In genomic region chr1:162855461-162856150, GRCh38 we compare ENCODE assay signal across 20 cellular contexts. TPM values are rescaled to one million over a fixed set of nuclear protein-coding genes. Genes with fewer than 3 reads are reported as not detected.
DNase-seq lines count a peak whose midpoint lies in the region; ATAC-seq, FAIRE-seq and TF ChIP-seq lines count a peak whose summit lies in the region.
"Had no signal": no experiment of that assay in that cellular context is flagged by ENCODE, and none has a peak within 500 bp of the region (broad histone marks: within the 10 kb centered on the region; RNA-seq: fewer than 3 reads in every experiment).

No MANE protein-coding gene starts in this region.

- dilution Hi-C loops in endothelial cell of umbilical vein (cut with MboI; ENCODE audit: extremely low pct_ligation_motif_present, low sequenced_read_pairs), result loop anchor here (25.0 kb wide), 1 partner anchor 207 kb away; the partner anchor contains the start of gene RGS4

- no peaks in the 10 kb centered on the region for H3K27me3 Mint-ChIP-seq in glutamatergic neuron (ENCODE audit: unreplicated experiment)

- H3K4me2 ChIP-seq in GM23248 (ENCODE audit: unreplicated experiment), result peak overlapping the region; percentile 79
- H3K4me2 ChIP-seq in endothelial cell of umbilical vein (ENCODE audit: insufficient read depth, low read length), result peak overlapping the region; percentile 80

- no peak overlapping the region for H3K4me3 Mint-ChIP-seq in glutamatergic neuron (ENCODE audit: unreplicated experiment)
- H3K4me3 Mint-ChIP-seq: CD4-positive, CD25-positive, alpha-beta regulatory T cell had no signal

- no peak overlapping the region for H3K27ac Mint-ChIP-seq in glutamatergic neuron (ENCODE audit: unreplicated experiment)
- H3K27ac Mint-ChIP-seq: CD4-positive, CD25-positive, alpha-beta regulatory T cell had no signal

- H3K4me3 ChIP-seq in GM23248, result peak overlapping the region; percentile 25; the same call in 1 of the 2 replicates
- H3K4me3 ChIP-seq in endothelial cell of umbilical vein (replicated peaks in 1 of 3; ENCODE audit: insufficient read depth in 1 of 3, low read depth in 1 of 3, low read length in 3 of 3), result peak overlapping the region in 1 of 3 experiments; percentile 33
- H3K4me3 ChIP-seq: colonic mucosa, gastrocnemius medialis, HAP-1 had no signal

- BruUV-seq in endothelial cell of umbilical vein (replicated peaks; lab: Mats Ljungman, UMichigan), result no TSS peak

- TF ChIP-seq CTCF in endothelial cell of umbilical vein (IDR thresholded peaks at IDR 0.05; ENCODE audit: extremely low read depth in 1 of 2, insufficient read depth in 1 of 2, low read depth in 1 of 2, low read length in 2 of 2), result no peak
- no peak for TF ChIP-seq CTCF in glutamatergic neuron (IDR thresholded peaks at IDR 0.05; ENCODE audit: partially characterized antibody, unreplicated experiment)

- H4K20me1 ChIP-seq in GM23248 (ENCODE audit: insufficient read depth) (no peaks in the 10 kb centered on the region), endothelial cell of umbilical vein (replicated peaks; ENCODE audit: control insufficient read depth, extremely low read depth, insufficient read depth, low read length) (no peaks in the 10 kb centered on the region)

- H3K79me2 ChIP-seq in GM23248 (ENCODE audit: insufficient read depth) (no peaks in the 10 kb centered on the region), endothelial cell of umbilical vein (ENCODE audit: control insufficient read depth, insufficient read depth, low read length) (no peaks in the 10 kb centered on the region)

- FAIRE-seq in endothelial cell of umbilical vein (lab: Jason Lieb, UNC), result no peak
- FAIRE-seq: islet of Langerhans, TTC549 had no signal

- H3K9me3 Mint-ChIP-seq in glutamatergic neuron (ENCODE audit: unreplicated experiment), result no peaks in the 10 kb centered on the region
- H3K9me3 Mint-ChIP-seq: CD4-positive, CD25-positive, alpha-beta regulatory T cell had no signal

- H3K36me3 ChIP-seq in GM23248 (ENCODE audit: low read depth) (no peaks in the 10 kb centered on the region), endothelial cell of umbilical vein (ENCODE audit: control insufficient read depth in 2 of 2, extremely low read depth in 1 of 2, insufficient read depth in 2 of 2, low read length in 2 of 2) (no peaks in the 10 kb centered on the region)
- H3K36me3 ChIP-seq: colonic mucosa, gastrocnemius medialis, HAP-1 had no signal

- CTCF ChIA-PET in endothelial cell of umbilical vein (lab: Charles Lee), result interaction anchor here (1.4 to 9.7 kb wide), 6 partner anchors 7 to 461 kb away, joined by 4 to 80 read pairs (median 44); partner anchors contain the start of gene RGS4

- H3K9me3 ChIP-seq in GM23248 (ENCODE audit: low read depth) (no peaks in the 10 kb centered on the region), endothelial cell of umbilical vein (replicated peaks; ENCODE audit: control insufficient read depth, insufficient read depth, low read length) (no peaks in the 10 kb centered on the region)
- H3K9me3 ChIP-seq: colonic mucosa, gastrocnemius medialis, HAP-1 had no signal

- H2AFZ ChIP-seq in GM23248 (0 out of 2 replicates have a peak overlapping the region, but pooled peaks have one; percentile 35), endothelial cell of umbilical vein (ENCODE audit: low read depth, low read length) (no peak overlapping the region)

- H3K4me1 ChIP-seq in GM23248 (ENCODE audit: insufficient read depth) (peaks cover 47% of the 10 kb centered on the region), endothelial cell of umbilical vein (ENCODE audit: control insufficient read depth, extremely low read depth, insufficient read depth, low read length) (peaks cover 57% of the 10 kb centered on the region)
- H3K4me1 ChIP-seq: colonic mucosa, gastrocnemius medialis, HAP-1 had no signal

- no peak for TF ChIP-seq POLR2A in endothelial cell of umbilical vein (IDR thresholded peaks at IDR 0.05; ENCODE audit: low read depth, low read length)

- H3F3A ChIP-seq in GM23248 (ENCODE audit: insufficient read depth), result peaks cover 36% of the 10 kb centered on the region

- no peaks in the 10 kb centered on the region for H3K9me1 ChIP-seq in endothelial cell of umbilical vein (replicated peaks; ENCODE audit: control insufficient read depth, extremely low read depth, insufficient read depth, low read length)

- WGBS in GM23248 (ENCODE audit: low coverage in 1 of 2, low lambda C conversion rate in 2 of 2, missing lambda C conversion rate in 2 of 2), 2 experiments, result 54 to 59% methylated on average over 4 of the region's 4 CpGs

- POLR2A ChIA-PET in endothelial cell of umbilical vein (lab: Charles Lee), result interaction anchor here (4.0 kb wide), 1 partner anchor 18 kb away, joined by 10 read pairs; no protein-coding TSS in a partner anchor

- peak; percentile 80 for DNase-seq in GM23248
- DNase-seq in RPMI7951 (ENCODE audit: low read depth), result peak; percentile 51
- DNase-seq in endothelial cell of umbilical vein (ENCODE audit: low read depth, low spot score), result peak; percentile 63
- DNase-seq in renal cortical epithelial cell (ENCODE audit: low read depth), result peak; percentile 74
- DNase-seq in glutamatergic neuron, result no peak
- no peak for DNase-seq in Ammon's horn (ENCODE audit: low spot score)
- DNase-seq: activated naive CD4-positive, alpha-beta T cell treated with anti-CD3 and anti-CD28 coated beads, Interleukin-2, amount 50 U/mL, for 16 hours; CD4-positive, CD25-positive, alpha-beta regulatory T cell; colonic mucosa; gastrocnemius medialis; NCI-H1417 treated with DMSO at 0.1 percent for 48 hours; NCI-H510A; retina had no signal

- no peaks in the 10 kb centered on the region for H3K9me2 ChIP-seq in GM23248 (ENCODE audit: insufficient read depth)

- no peak for ATAC-seq in GM18867 (IDR thresholded peaks at IDR 0.05; ENCODE audit: unreplicated experiment)
- ATAC-seq in HG03108 (IDR thresholded peaks at IDR 0.05; ENCODE audit: unreplicated experiment), result no peak
- ATAC-seq: gastrocnemius medialis, Right ventricle myocardium inferior had no signal

- no peaks in the 10 kb centered on the region for H3K36me3 Mint-ChIP-seq in glutamatergic neuron (ENCODE audit: unreplicated experiment)
- H3K36me3 Mint-ChIP-seq: CD4-positive, CD25-positive, alpha-beta regulatory T cell had no signal

- H3K4me1 Mint-ChIP-seq in glutamatergic neuron (ENCODE audit: low read depth, unreplicated experiment), result no peaks in the 10 kb centered on the region
- H3K4me1 Mint-ChIP-seq: CD4-positive, CD25-positive, alpha-beta regulatory T cell had no signal

- intact Hi-C loops in endothelial cell of umbilical vein (cut with micrococcal nuclease), result loop anchor here (1.0 kb wide), 3 partner anchors 313 to 466 kb away; partner anchors contain the start of gene NUF2

- H3K27ac ChIP-seq in GM23248 (peak overlapping the region; percentile 80), endothelial cell of umbilical vein (ENCODE audit: insufficient read depth, low read depth, low read length) (peak overlapping the region; percentile 93)
- H3K27ac ChIP-seq: colonic mucosa, gastrocnemius medialis had no signal

- H3K27me3 ChIP-seq in GM23248 (replicated peaks; ENCODE audit: insufficient read depth) (no peaks in the 10 kb centered on the region), endothelial cell of umbilical vein (ENCODE audit: control insufficient read depth in 2 of 2, insufficient read depth in 2 of 2, low read length in 2 of 2) (no peaks in the 10 kb centered on the region)
- H3K27me3 ChIP-seq: colonic mucosa, gastrocnemius medialis had no signal

- H3K9ac ChIP-seq in GM23248 (peak overlapping the region; percentile 56), endothelial cell of umbilical vein (replicated peaks; ENCODE audit: extremely low read depth, insufficient read depth, low read length) (peak overlapping the region; percentile 82)

- in situ Hi-C loops in GM23248 (cut with MboI), result loop anchor here (10.0 kb wide), 1 partner anchor 449 kb away; no protein-coding TSS in a partner anchor

TF ChIP-seq in endothelial cell of umbilical vein, 7 proteins besides CTCF, POLR2A, EP300 and RAD21:
- TF ChIP-seq GATA2 (IDR thresholded peaks at IDR 0.05; ENCODE audit: insufficient read depth, insufficient read length, low read depth, low read length), result peak; percentile 27
- TF ChIP-seq FOS (IDR thresholded peaks at IDR 0.05; ENCODE audit: borderline replicate concordance, insufficient read depth, low read length), result peak; percentile 22
- no peak for TF ChIP-seq MYC (IDR thresholded peaks at IDR 0.05; ENCODE audit: low read depth, low read length)

RNA-seq across cellular contexts. Expression of gene CCDC190, which starts 5.4 kb away (rescaled TPM):
- not detected in 2 replicates for total RNA-seq in GM23248 (2014; rRNA removed; shearing (Covaris generic))
- polyA plus RNA-seq in GM23248 (2016; fragmentation: Nextera tagmentation; extraction: Ambion mirVana) (not detected in 2 replicates), endothelial cell of umbilical vein (1.9 and 3.7 TPM in 2 replicates)
- total RNA-seq in RPMI7951 (2014; rRNA removed; shearing (Covaris generic)), result 0.12 and 0.29 TPM in 2 replicates
- total RNA-seq in endothelial cell of umbilical vein (4.5 and 9.0 TPM in 2 replicates), renal cortical epithelial cell (not detected in 2 replicates), glutamatergic neuron (ENCODE audit: unreplicated experiment) (not detected)
- 8.6 and 9.5 TPM in 2 replicates for polyA plus RNA-seq in endothelial cell of umbilical vein (2011; cell fraction: cytosol; rRNA removed)
- 14.6 and 22.8 TPM in 2 replicates for polyA plus RNA-seq in endothelial cell of umbilical vein (2011; cell fraction: nucleus; rRNA removed)
- 3.3 and 5.7 TPM in 2 replicates for polyA plus RNA-seq in endothelial cell of umbilical vein (2012)
- 2.8 and 4.0 TPM in 2 replicates for polyA minus RNA-seq in endothelial cell of umbilical vein
- polyA minus RNA-seq in endothelial cell of umbilical vein (2011; cell fraction: cytosol; rRNA and poly(A)+ RNA removed), result not detected
- polyA minus RNA-seq in endothelial cell of umbilical vein (2011; cell fraction: nucleus; rRNA and poly(A)+ RNA removed), result 18.8 and 25.0 TPM in 2 replicates
- total RNA-seq: activated CD8-positive, alpha-beta memory T cell treated with anti-CD3 and anti-CD28 coated beads for 36 hours; CD4-positive, CD25-positive, alpha-beta regulatory T cell; colonic mucosa; gastrocnemius medialis had no signal
- polyA plus RNA-seq: CD4-positive, CD25-positive, alpha-beta regulatory T cell had no signal

Comparison
In these comparisons a context has a peak if more than half of its experiments do, and no peak if none do; other contexts are left out.
1. DNase-seq: peak in GM23248 (single experiment), RPMI7951 (single experiment), endothelial cell of umbilical vein (single experiment) and renal cortical epithelial cell (single experiment); none in glutamatergic neuron (single experiment) and Ammon's horn (single experiment).